8 cellular contexts compared by ENCODE assay signal in the genomic region with DNA sequence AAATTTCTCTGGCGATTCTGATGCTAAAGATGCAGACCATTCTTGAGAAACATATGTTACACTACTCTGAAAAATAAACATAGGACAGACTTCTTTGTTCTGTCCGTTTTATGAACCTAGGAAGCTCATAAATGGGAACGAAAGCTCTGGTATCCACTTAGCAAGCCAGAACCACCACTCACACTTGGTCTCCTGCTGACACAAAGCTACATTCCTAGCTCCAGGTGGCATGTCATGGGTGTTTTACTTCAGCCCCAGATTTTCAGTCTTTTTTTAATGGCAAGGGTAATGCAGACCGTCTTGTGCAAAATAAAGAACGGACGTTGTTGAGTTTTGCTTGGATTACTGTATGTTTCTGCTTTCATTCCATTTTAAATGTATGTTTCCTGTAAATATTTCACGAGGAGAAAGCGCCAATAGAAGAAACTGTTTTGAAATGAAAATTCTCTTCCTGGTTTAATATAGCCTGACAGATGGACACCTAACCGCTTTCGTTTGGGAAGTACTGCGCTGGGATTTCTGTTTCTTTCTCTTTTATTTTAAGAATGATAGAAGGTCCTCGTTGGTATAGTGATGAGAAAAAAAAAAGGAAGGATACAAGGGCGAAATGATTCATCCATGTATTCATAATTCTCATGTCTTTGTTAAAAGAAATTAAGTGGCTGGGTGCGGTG. TPM values are rescaled to one million over a fixed set of nuclear protein-coding genes. Genes with fewer than 3 reads are reported as not detected.
A peak's percentile ranks its signal among the peaks of the same experiment; 100 is the strongest.
DNase-seq lines count a peak whose midpoint lies in the region; ATAC-seq, FAIRE-seq and TF ChIP-seq lines count a peak whose summit lies in the region.

No MANE protein-coding gene starts in this region.

- CTCF ChIA-PET in endothelial cell of umbilical vein (lab: Charles Lee): interaction anchor here (0.6 to 2.1 kb wide), 5 partner anchors 25 to 42 kb away, joined by 3 to 9 read pairs (median 4); partner anchors contain the start of gene DYNLL1

- H3K4me3 Mint-ChIP-seq in naive B cell: peak overlapping the region; percentile 98 to 100 (median 100)

- TF ChIP-seq POLR2A in endothelial cell of umbilical vein (IDR thresholded peaks at IDR 0.05; ENCODE audit: low read depth, low read length): no peak

- intact Hi-C loops in endothelial cell of umbilical vein (cut with micrococcal nuclease): loop anchor here (1.0 to 2.0 kb wide), 2 partner anchors 33 to 61 kb away; partner anchors contain the start of genes DYNLL1 and SRSF9

- peak overlapping the region; percentile 74 for H3K4me2 ChIP-seq in endothelial cell of umbilical vein (ENCODE audit: insufficient read depth, low read length)

- no peaks in the 10 kb centered on the region for H3K9me3 Mint-ChIP-seq in naive B cell

- peak overlapping the region; percentile 52 for H2AFZ ChIP-seq in endothelial cell of umbilical vein (ENCODE audit: low read depth, low read length)

- peak overlapping the region; percentile 26 to 98 (median 77) for H3K4me3 ChIP-seq in endothelial cell of umbilical vein (replicated peaks in 1 of 3; ENCODE audit: insufficient read depth in 1 of 3, low read depth in 1 of 3, low read length in 3 of 3)

- peak overlapping the region; percentile 97 to 100 (median 99) for H3K27ac Mint-ChIP-seq in naive B cell

- DNase-seq in DMS153 treated with DMSO at 0.1 percent for 48 hours (lab: John Stamatoyannopoulos, UW; ENCODE audit: unreplicated experiment) (peak; percentile 67), KG1 (lab: John Stamatoyannopoulos, UW) (peak; percentile 36), SHP77 treated with DMSO at 0.1 percent for 48 hours (lab: John Stamatoyannopoulos, UW) (peak; percentile 34), endothelial cell of umbilical vein (ENCODE audit: low read depth, low spot score) (peak; percentile 73), naive B cell (no peak), NCI-H1436 (lab: John Stamatoyannopoulos, UW) (no peak)
- no peak for DNase-seq in activated CD4-positive, alpha-beta T cell treated with anti-CD3 and anti-CD28 coated beads for 48 hours

- H3K27me3 Mint-ChIP-seq in naive B cell: no peaks in the 10 kb centered on the region

- peak overlapping the region; percentile 90 for H3K9ac ChIP-seq in endothelial cell of umbilical vein (replicated peaks; ENCODE audit: extremely low read depth, insufficient read depth, low read length)

- peaks cover 15% of the 10 kb centered on the region for H3K4me1 ChIP-seq in endothelial cell of umbilical vein (ENCODE audit: control insufficient read depth, extremely low read depth, insufficient read depth, low read length)

- peaks cover 8% of the 10 kb centered on the region for H3K79me2 ChIP-seq in endothelial cell of umbilical vein (ENCODE audit: control insufficient read depth, insufficient read depth, low read length)

- H3K27me3 ChIP-seq in endothelial cell of umbilical vein (ENCODE audit: control insufficient read depth in 2 of 2, insufficient read depth in 2 of 2, low read length in 2 of 2): no peaks in the 10 kb centered on the region

- H3K4me1 Mint-ChIP-seq in naive B cell: peaks cover 18 to 30% (median 29%) of the 10 kb centered on the region in 3 donors

- no peak for TF ChIP-seq CTCF in endothelial cell of umbilical vein (IDR thresholded peaks at IDR 0.05; ENCODE audit: extremely low read depth in 1 of 2, insufficient read depth in 1 of 2, low read depth in 1 of 2, low read length in 2 of 2)

- BruUV-seq in endothelial cell of umbilical vein (replicated peaks; lab: Mats Ljungman, UMichigan): no TSS peak

- H3K27ac ChIP-seq in endothelial cell of umbilical vein (ENCODE audit: insufficient read depth, low read depth, low read length): peak overlapping the region; percentile 79

- H3K36me3 Mint-ChIP-seq in naive B cell: no peaks in the 10 kb centered on the region

- H3K36me3 ChIP-seq in endothelial cell of umbilical vein (ENCODE audit: control insufficient read depth in 2 of 2, extremely low read depth in 1 of 2, insufficient read depth in 2 of 2, low read length in 2 of 2): no peaks in the 10 kb centered on the region

- no peaks in the 10 kb centered on the region for H3K9me3 ChIP-seq in endothelial cell of umbilical vein (replicated peaks; ENCODE audit: control insufficient read depth, insufficient read depth, low read length)

- dilution Hi-C loops in endothelial cell of umbilical vein (cut with MboI; ENCODE audit: extremely low pct_ligation_motif_present, low sequenced_read_pairs): no loop called here

- peak; percentile 61 for FAIRE-seq in endothelial cell of umbilical vein (lab: Jason Lieb, UNC)

- no peak for ATAC-seq in naive B cell (ENCODE audit: low read depth in 2 of 2)
- ATAC-seq in HG02798 (IDR thresholded peaks at IDR 0.05; ENCODE audit: poor library complexity, unreplicated experiment): no peak

- no peaks in the 10 kb centered on the region for H3K9me1 ChIP-seq in endothelial cell of umbilical vein (replicated peaks; ENCODE audit: control insufficient read depth, extremely low read depth, insufficient read depth, low read length)

- POLR2A ChIA-PET in endothelial cell of umbilical vein (lab: Charles Lee): interaction anchor here (0.7 to 1.2 kb wide), 3 partner anchors 9 to 329 kb away, joined by 3 to 7 read pairs (median 3); partner anchors contain the start of gene RPLP0

- H4K20me1 ChIP-seq in endothelial cell of umbilical vein (replicated peaks; ENCODE audit: control insufficient read depth, extremely low read depth, insufficient read depth, low read length): no peaks in the 10 kb centered on the region

TF ChIP-seq in endothelial cell of umbilical vein, 7 proteins besides CTCF, POLR2A, EP300 and RAD21:
- TF ChIP-seq FOS (IDR thresholded peaks at IDR 0.05; ENCODE audit: borderline replicate concordance, insufficient read depth, low read length): peak; percentile 30
- no peak for TF ChIP-seq MYC (IDR thresholded peaks at IDR 0.05; ENCODE audit: low read depth, low read length)
- TF ChIP-seq MAX (IDR thresholded peaks at IDR 0.05; ENCODE audit: insufficient read depth, insufficient read length): no peak

RNA-seq across cellular contexts. Expression of gene COQ5, which starts 0.8 kb away (rescaled TPM):
- total RNA-seq in endothelial cell of umbilical vein: 19.7 and 27.2 TPM in 2 replicates
- polyA plus RNA-seq in endothelial cell of umbilical vein: 18.4 and 23.7 TPM in 2 replicates
- polyA plus RNA-seq in endothelial cell of umbilical vein (2011; cell fraction: cytosol; rRNA removed): 27.6 and 29.7 TPM in 2 replicates
- polyA plus RNA-seq in endothelial cell of umbilical vein (2011; cell fraction: nucleus; rRNA removed): 18.9 and 24.1 TPM in 2 replicates
- polyA plus RNA-seq in endothelial cell of umbilical vein (2012): 28.0 and 31.3 TPM in 2 replicates
- 19.6 and 23.8 TPM in 2 replicates for polyA minus RNA-seq in endothelial cell of umbilical vein
- polyA minus RNA-seq in endothelial cell of umbilical vein (2011; cell fraction: cytosol; rRNA and poly(A)+ RNA removed): 14.6 TPM
- 6.7 and 10.3 TPM in 2 replicates for polyA minus RNA-seq in endothelial cell of umbilical vein (2011; cell fraction: nucleus; rRNA and poly(A)+ RNA removed)
- 10 to 100 TPM; 25.2 to 56.5 (median 35.1) TPM for polyA plus RNA-seq in naive B cell (ENCODE audit: low read depth in 6 of 6)

RNA-seq across cellular contexts. Expression of gene RNF10, which starts 4.4 kb away (rescaled TPM):
- total RNA-seq in endothelial cell of umbilical vein: 192 and 236 TPM in 2 replicates
- polyA plus RNA-seq in endothelial cell of umbilical vein (92.1 and 120 TPM in 2 replicates), naive B cell (ENCODE audit: low read depth in 6 of 6) (100 to 1,000 TPM in 2 of 6 donors, 10 to 100 TPM in 4; 77.2 to 133 (median 94.7) TPM)
- 154 and 160 TPM in 2 replicates for polyA plus RNA-seq in endothelial cell of umbilical vein (2011; cell fraction: cytosol; rRNA removed)
- polyA plus RNA-seq in endothelial cell of umbilical vein (2011; cell fraction: nucleus; rRNA removed): 286 and 294 TPM in 2 replicates
- 197 and 220 TPM in 2 replicates for polyA plus RNA-seq in endothelial cell of umbilical vein (2012)
- polyA minus RNA-seq in endothelial cell of umbilical vein: 292 and 309 TPM in 2 replicates
- polyA minus RNA-seq in endothelial cell of umbilical vein (2011; cell fraction: cytosol; rRNA and poly(A)+ RNA removed): 70.1 TPM
- 84.4 and 152 TPM in 2 replicates for polyA minus RNA-seq in endothelial cell of umbilical vein (2011; cell fraction: nucleus; rRNA and poly(A)+ RNA removed)

RNA-seq across cellular contexts. Expression of gene DYNLL1, which starts 33.9 kb away (rescaled TPM):
- 469 TPM in 2 replicates for total RNA-seq in endothelial cell of umbilical vein
- 538 and 600 TPM in 2 replicates for polyA plus RNA-seq in endothelial cell of umbilical vein
- polyA plus RNA-seq in endothelial cell of umbilical vein (2011; cell fraction: cytosol; rRNA removed): 684 and 687 TPM in 2 replicates
- polyA plus RNA-seq in endothelial cell of umbilical vein (2011; cell fraction: nucleus; rRNA removed): 214 and 254 TPM in 2 replicates
- polyA plus RNA-seq in endothelial cell of umbilical vein (2012): 725 and 951 TPM in 2 replicates
- 130 and 133 TPM in 2 replicates for polyA minus RNA-seq in endothelial cell of umbilical vein
- 137 TPM for polyA minus RNA-seq in endothelial cell of umbilical vein (2011; cell fraction: cytosol; rRNA and poly(A)+ RNA removed)
- 29.7 and 40.4 TPM in 2 replicates for polyA minus RNA-seq in endothelial cell of umbilical vein (2011; cell fraction: nucleus; rRNA and poly(A)+ RNA removed)
- polyA plus RNA-seq in naive B cell (ENCODE audit: low read depth in 6 of 6): 100 to 1,000 TPM; 206 to 326 (median 268) TPM

RNA-seq across cellular contexts. Expression of gene POP5, which starts 51.4 kb away (rescaled TPM):
- total RNA-seq in endothelial cell of umbilical vein: 25.7 and 30.5 TPM in 2 replicates
- polyA plus RNA-seq in endothelial cell of umbilical vein: 56.7 and 60.2 TPM in 2 replicates
- 62.8 and 72.3 TPM in 2 replicates for polyA plus RNA-seq in endothelial cell of umbilical vein (2011; cell fraction: cytosol; rRNA removed)
- polyA plus RNA-seq in endothelial cell of umbilical vein (2011; cell fraction: nucleus; rRNA removed): 49.2 and 66.6 TPM in 2 replicates
- polyA plus RNA-seq in endothelial cell of umbilical vein (2012): 42.8 and 52.7 TPM in 2 replicates
- polyA minus RNA-seq in endothelial cell of umbilical vein: 15.9 and 19.2 TPM in 2 replicates
- 50.0 TPM for polyA minus RNA-seq in endothelial cell of umbilical vein (2011; cell fraction: cytosol; rRNA and poly(A)+ RNA removed)
- 9.8 and 10.7 TPM in 2 replicates for polyA minus RNA-seq in endothelial cell of umbilical vein (2011; cell fraction: nucleus; rRNA and poly(A)+ RNA removed)
- polyA plus RNA-seq in naive B cell (ENCODE audit: low read depth in 6 of 6): 100 to 1,000 TPM in 2 of 6 donors, 10 to 100 TPM in 4; 68.7 to 116 (median 94.6) TPM

Comparison
In these comparisons a context has a peak if more than half of its experiments do, and no peak if none do; other contexts are left out.
1. DNase-seq: peak in DMS153 treated with DMSO at 0.1 percent for 48 hours (single experiment), KG1 (single experiment), SHP77 treated with DMSO at 0.1 percent for 48 hours (single experiment) and endothelial cell of umbilical vein (single experiment); none in naive B cell (single experiment), NCI-H1436 (single experiment) and activated CD4-positive, alpha-beta T cell treated with anti-CD3 and anti-CD28 coated beads for 48 hours (single experiment).